15 cellular contexts compared by ENCODE assay signal in the genomic region with DNA sequence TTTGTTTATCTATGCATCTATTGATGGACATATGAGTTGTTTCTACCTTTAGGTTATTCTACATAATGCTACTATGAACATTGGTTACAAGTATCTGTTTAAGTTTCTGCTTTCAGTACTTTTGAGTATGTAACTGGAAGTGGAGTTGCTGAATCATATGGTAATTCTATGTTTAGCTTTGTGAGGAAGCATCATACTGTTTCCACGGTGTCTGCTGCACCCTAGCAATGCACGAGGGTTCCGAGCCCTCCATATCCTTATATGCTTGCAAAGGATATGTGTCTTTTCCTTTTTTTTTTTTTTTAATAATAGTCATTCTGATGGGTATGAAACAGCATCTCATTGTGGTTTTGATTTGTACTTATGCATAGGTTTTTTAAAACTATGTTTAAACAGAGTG.
DNase-seq lines count a peak whose midpoint lies in the region; ATAC-seq, FAIRE-seq and TF ChIP-seq lines count a peak whose summit lies in the region.
"Had no signal": no experiment of that assay in that cellular context is flagged by ENCODE, and none has a peak within 500 bp of the region (broad histone marks: within the 10 kb centered on the region; RNA-seq: fewer than 3 reads in every experiment).

No MANE protein-coding gene starts in this region.

- H3K9ac ChIP-seq in IMR-90 (ENCODE audit: low read depth, low read length) = no peak overlapping the region
- no peak overlapping the region for H3K9ac ChIP-seq in endothelial cell of umbilical vein (replicated peaks; ENCODE audit: extremely low read depth, insufficient read depth, low read length)

- H3K9me3 Mint-ChIP-seq in activated CD4-positive, alpha-beta memory T cell treated with anti-CD3 and anti-CD28 coated beads for 36 hours = no peaks in the 10 kb centered on the region
- no peaks in the 10 kb centered on the region for H3K9me3 Mint-ChIP-seq in activated CD4-positive, alpha-beta memory T cell treated with anti-CD3 and anti-CD28 coated beads, Interleukin-2, amount 10 ng/mL, durations not matched to agents 7 days and 5 days
- no peaks in the 10 kb centered on the region for H3K9me3 Mint-ChIP-seq in activated naive CD8-positive, alpha-beta T cell treated with anti-CD3 and anti-CD28 coated beads, Interleukin-2, amount 50 U/mL, for 24 hours
- H3K9me3 Mint-ChIP-seq: immature natural killer cell, nephron progenitor cell had no signal

- intact Hi-C loops in activated CD4-positive, alpha-beta memory T cell treated with anti-CD3 and anti-CD28 coated beads for 36 hours (cut with micrococcal nuclease) = loop anchor here (1.0 to 5.0 kb wide), 4 partner anchors 81 to 274 kb away; a partner anchor contains a TSS
- intact Hi-C loops in IMR-90 (cut with micrococcal nuclease) (loop anchor here (5.0 kb wide), 1 partner anchor 81 kb away; a partner anchor contains a TSS), endothelial cell of umbilical vein (cut with micrococcal nuclease) (no loop called here)

- H4K5ac ChIP-seq in IMR-90 (ENCODE audit: low read depth, low read length) = no peak overlapping the region

- no peaks in the 10 kb centered on the region for H3K9me3 ChIP-seq in IMR-90 (ENCODE audit: control insufficient read depth, insufficient read depth, low read length)
- H3K9me3 ChIP-seq in endothelial cell of umbilical vein (replicated peaks; ENCODE audit: control insufficient read depth, insufficient read depth, low read length) = no peaks in the 10 kb centered on the region

- no peak overlapping the region for H2BK20ac ChIP-seq in IMR-90 (ENCODE audit: low read depth, low read length)

- no peak overlapping the region for H4K8ac ChIP-seq in IMR-90 (ENCODE audit: low read depth in 2 of 2, low read length in 2 of 2)

- no peak; the same call in 1 of the 2 replicates for TF ChIP-seq CTCF in IMR-90 (conservative IDR thresholded peaks at IDR 0.05; ENCODE audit: low read depth, low read length)
- no peak for TF ChIP-seq CTCF in endothelial cell of umbilical vein (IDR thresholded peaks at IDR 0.05; ENCODE audit: extremely low read depth in 1 of 2, insufficient read depth in 1 of 2, low read depth in 1 of 2, low read length in 2 of 2)

- H3K14ac ChIP-seq in IMR-90 (replicated peaks; ENCODE audit: low read depth, low read length) = no peak overlapping the region

- in situ Hi-C loops in IMR-90 (cut with MboI; ENCODE audit: low sequenced_read_pairs) = no loop called here

- H3K79me1 ChIP-seq in IMR-90 (ENCODE audit: low read depth in 1 of 2, low read length in 2 of 2) = peaks cover 26 to 44% of the 10 kb centered on the region in 2 experiments

- dilution Hi-C loops in IMR-90 (cut with HindIII; ENCODE audit: low sequenced_read_pairs, unreplicated experiment) (no loop called here), endothelial cell of umbilical vein (cut with MboI; ENCODE audit: extremely low pct_ligation_motif_present, low sequenced_read_pairs) (no loop called here)

- no peak overlapping the region for H2AK9ac ChIP-seq in IMR-90 (replicated peaks; ENCODE audit: low read depth, low read length, poor library complexity)

- no peaks in the 10 kb centered on the region for H3K36me3 Mint-ChIP-seq in activated CD4-positive, alpha-beta memory T cell treated with anti-CD3 and anti-CD28 coated beads for 36 hours
- no peaks in the 10 kb centered on the region for H3K36me3 Mint-ChIP-seq in activated CD4-positive, alpha-beta memory T cell treated with anti-CD3 and anti-CD28 coated beads, Interleukin-2, amount 10 ng/mL, durations not matched to agents 7 days and 5 days (ENCODE audit: low read depth)
- no peaks in the 10 kb centered on the region for H3K36me3 Mint-ChIP-seq in activated naive CD8-positive, alpha-beta T cell treated with anti-CD3 and anti-CD28 coated beads, Interleukin-2, amount 50 U/mL, for 24 hours (ENCODE audit: low read depth)
- H3K36me3 Mint-ChIP-seq: immature natural killer cell had no signal

- no peak overlapping the region for H3K18ac ChIP-seq in IMR-90 (ENCODE audit: low read depth, low read length)

- H2BK5ac ChIP-seq in IMR-90 (ENCODE audit: low read depth, low read length, poor library complexity, severe bottlenecking) = no peak overlapping the region

- H3K27ac ChIP-seq in IMR-90 (ENCODE audit: insufficient read depth, low read length) (no peak overlapping the region), endothelial cell of umbilical vein (ENCODE audit: insufficient read depth, low read depth, low read length) (no peak overlapping the region), temporal lobe (ENCODE audit: low read depth, low read length) (peak overlapping the region; percentile 82)

- 0 out of 2 replicates have a peak, but pooled peaks have one; percentile 37 for TF ChIP-seq RAD21 in IMR-90 (IDR thresholded peaks at IDR 0.05; ENCODE audit: low read length)

- no peak overlapping the region for H2BK15ac ChIP-seq in IMR-90 (ENCODE audit: low read depth, low read length)

- H2AFZ ChIP-seq in IMR-90 (replicated peaks; ENCODE audit: low read length, poor library complexity) (no peak overlapping the region), endothelial cell of umbilical vein (ENCODE audit: low read depth, low read length) (no peak overlapping the region)

- WGBS in IMR-90 (ENCODE audit: extremely low coverage in 2 of 2, insufficient read length in 1 of 2), 2 experiments = no CpG with 5 or more reads among the region's 3 CpGs

- H4K20me1 ChIP-seq in IMR-90 (ENCODE audit: insufficient read depth, low read length) (no peaks in the 10 kb centered on the region; the same call in 1 of the 2 replicates), endothelial cell of umbilical vein (replicated peaks; ENCODE audit: control insufficient read depth, extremely low read depth, insufficient read depth, low read length) (no peaks in the 10 kb centered on the region)

- TF ChIP-seq POLR2A in IMR-90 (IDR thresholded peaks at IDR 0.05; ENCODE audit: low read depth, low read length) = no peak
- no peak for TF ChIP-seq POLR2A in endothelial cell of umbilical vein (IDR thresholded peaks at IDR 0.05; ENCODE audit: low read depth, low read length)

- no peak overlapping the region for H4K91ac ChIP-seq in IMR-90 (ENCODE audit: insufficient read depth, low read depth, low read length)

- BruUV-seq in IMR-90 (replicated peaks; lab: Mats Ljungman, UMichigan) (no TSS peak), endothelial cell of umbilical vein (replicated peaks; lab: Mats Ljungman, UMichigan) (no TSS peak)

- H3K4me1 ChIP-seq in IMR-90 (ENCODE audit: control insufficient read depth, insufficient read depth, low read length) = peaks cover 15% of the 10 kb centered on the region
- H3K4me1 ChIP-seq in endothelial cell of umbilical vein (ENCODE audit: control insufficient read depth, extremely low read depth, insufficient read depth, low read length) = peaks cover 35% of the 10 kb centered on the region

- H3K4me2 ChIP-seq in IMR-90 (ENCODE audit: low read depth, low read length) = no peak overlapping the region; the same call in 1 of the 2 replicates
- H3K4me2 ChIP-seq in endothelial cell of umbilical vein (ENCODE audit: insufficient read depth, low read length) = no peak overlapping the region
- H3K4me2 ChIP-seq: smooth muscle cell had no signal

- H2BK120ac ChIP-seq in IMR-90 (ENCODE audit: low read depth, low read length) = no peak overlapping the region

- H3K23ac ChIP-seq in IMR-90 (ENCODE audit: low read depth, low read length) = no peak overlapping the region

- ATAC-seq in IMR-90 (ENCODE audit: low read depth) (peak; percentile 12; the same call in 1 of the 2 replicates), GM21786 (IDR thresholded peaks at IDR 0.05; ENCODE audit: unreplicated experiment) (no peak)
- no peak for ATAC-seq in activated naive CD8-positive, alpha-beta T cell treated with anti-CD3 and anti-CD28 coated beads, Interleukin-2, amount 50 U/mL, for 24 hours
- ATAC-seq: T-helper 17 cell had no signal

- peak; percentile 22 for DNase-seq in activated CD4-positive, alpha-beta memory T cell treated with anti-CD3 and anti-CD28 coated beads for 36 hours
- no peak for DNase-seq in activated CD4-positive, alpha-beta memory T cell treated with anti-CD3 and anti-CD28 coated beads, Interleukin-2, amount 10 ng/mL, durations not matched to agents 7 days and 5 days
- DNase-seq in IMR-90 = peak; percentile 79
- DNase-seq in endothelial cell of umbilical vein (ENCODE audit: low read depth, low spot score) = peak; percentile 64
- no peak for DNase-seq in activated naive CD8-positive, alpha-beta T cell treated with anti-CD3 and anti-CD28 coated beads, Interleukin-2, amount 50 U/mL, for 24 hours
- DNase-seq in NCI-H446 (lab: John Stamatoyannopoulos, UW) = no peak
- DNase-seq: activated CD8-positive, alpha-beta memory T cell treated with anti-CD3 and anti-CD28 coated beads, Interleukin-2, amount 50 U/mL, for 4 hours; immature natural killer cell; NCI-H1417; nephron progenitor cell; T-helper 17 cell had no signal

- no peaks in the 10 kb centered on the region for H3K36me3 ChIP-seq in IMR-90 (ENCODE audit: control insufficient read depth, insufficient read depth, low read length)
- no peaks in the 10 kb centered on the region for H3K36me3 ChIP-seq in endothelial cell of umbilical vein (ENCODE audit: control insufficient read depth in 2 of 2, extremely low read depth in 1 of 2, insufficient read depth in 2 of 2, low read length in 2 of 2)

- POLR2A ChIA-PET in activated CD4-positive, alpha-beta memory T cell treated with anti-CD3 and anti-CD28 coated beads for 36 hours (lab: Charles Lee) = no interaction called here
- POLR2A ChIA-PET in activated CD4-positive, alpha-beta memory T cell treated with anti-CD3 and anti-CD28 coated beads, Interleukin-2, amount 10 ng/mL, durations not matched to agents 7 days and 5 days (lab: Charles Lee) = no interaction called here
- POLR2A ChIA-PET in IMR-90 (lab: Charles Lee; ENCODE audit: unreplicated experiment) (no interaction called here), endothelial cell of umbilical vein (lab: Charles Lee) (no interaction called here)

- H3K27ac Mint-ChIP-seq in activated CD4-positive, alpha-beta memory T cell treated with anti-CD3 and anti-CD28 coated beads for 36 hours = no peak overlapping the region
- no peak overlapping the region for H3K27ac Mint-ChIP-seq in activated CD4-positive, alpha-beta memory T cell treated with anti-CD3 and anti-CD28 coated beads, Interleukin-2, amount 10 ng/mL, durations not matched to agents 7 days and 5 days
- H3K27ac Mint-ChIP-seq in activated naive CD8-positive, alpha-beta T cell treated with anti-CD3 and anti-CD28 coated beads, Interleukin-2, amount 50 U/mL, for 24 hours = no peak overlapping the region
- H3K27ac Mint-ChIP-seq: immature natural killer cell, nephron progenitor cell, T-helper 17 cell had no signal

- H3K4ac ChIP-seq in IMR-90 (ENCODE audit: low read depth, low read length) = no peak overlapping the region

- FAIRE-seq in endothelial cell of umbilical vein (lab: Jason Lieb, UNC) = no peak
- FAIRE-seq: G401.6 had no signal

- H3K4me3 Mint-ChIP-seq in activated CD4-positive, alpha-beta memory T cell treated with anti-CD3 and anti-CD28 coated beads for 36 hours = no peak overlapping the region
- no peak overlapping the region for H3K4me3 Mint-ChIP-seq in activated CD4-positive, alpha-beta memory T cell treated with anti-CD3 and anti-CD28 coated beads, Interleukin-2, amount 10 ng/mL, durations not matched to agents 7 days and 5 days
- H3K4me3 Mint-ChIP-seq in activated naive CD8-positive, alpha-beta T cell treated with anti-CD3 and anti-CD28 coated beads, Interleukin-2, amount 50 U/mL, for 24 hours = no peak overlapping the region
- H3K4me3 Mint-ChIP-seq: immature natural killer cell, nephron progenitor cell, T-helper 17 cell had no signal

- no peak overlapping the region for H3K56ac ChIP-seq in IMR-90 (ENCODE audit: extremely low read depth, insufficient read depth, low read length)

- H3K27me3 Mint-ChIP-seq in activated CD4-positive, alpha-beta memory T cell treated with anti-CD3 and anti-CD28 coated beads for 36 hours = peaks cover 33% of the 10 kb centered on the region
- H3K27me3 Mint-ChIP-seq in activated CD4-positive, alpha-beta memory T cell treated with anti-CD3 and anti-CD28 coated beads, Interleukin-2, amount 10 ng/mL, durations not matched to agents 7 days and 5 days = peaks cover 17% of the 10 kb centered on the region
- H3K27me3 Mint-ChIP-seq in activated naive CD8-positive, alpha-beta T cell treated with anti-CD3 and anti-CD28 coated beads, Interleukin-2, amount 50 U/mL, for 24 hours = peaks cover 21% of the 10 kb centered on the region

- no peak overlapping the region for H2AK5ac ChIP-seq in IMR-90 (ENCODE audit: low read depth, low read length)

- H3K79me2 ChIP-seq in endothelial cell of umbilical vein (ENCODE audit: control insufficient read depth, insufficient read depth, low read length) = peaks cover 23% of the 10 kb centered on the region

- peaks cover 33% of the 10 kb centered on the region for H3K4me1 Mint-ChIP-seq in activated CD4-positive, alpha-beta memory T cell treated with anti-CD3 and anti-CD28 coated beads for 36 hours (ENCODE audit: low read depth)
- H3K4me1 Mint-ChIP-seq in activated CD4-positive, alpha-beta memory T cell treated with anti-CD3 and anti-CD28 coated beads, Interleukin-2, amount 10 ng/mL, durations not matched to agents 7 days and 5 days = peaks cover 20% of the 10 kb centered on the region
- peaks cover 31% of the 10 kb centered on the region for H3K4me1 Mint-ChIP-seq in activated naive CD8-positive, alpha-beta T cell treated with anti-CD3 and anti-CD28 coated beads, Interleukin-2, amount 50 U/mL, for 24 hours
- H3K4me1 Mint-ChIP-seq: immature natural killer cell, T-helper 17 cell had no signal

- H3K9me1 ChIP-seq in IMR-90 (ENCODE audit: insufficient read depth, low read length) (peaks cover 13% of the 10 kb centered on the region), endothelial cell of umbilical vein (replicated peaks; ENCODE audit: control insufficient read depth, extremely low read depth, insufficient read depth, low read length) (no peaks in the 10 kb centered on the region)

- CTCF ChIA-PET in activated CD4-positive, alpha-beta memory T cell treated with anti-CD3 and anti-CD28 coated beads for 36 hours (lab: Charles Lee) = no interaction called here
- CTCF ChIA-PET in activated CD4-positive, alpha-beta memory T cell treated with anti-CD3 and anti-CD28 coated beads, Interleukin-2, amount 10 ng/mL, durations not matched to agents 7 days and 5 days (lab: Charles Lee) = no interaction called here
- CTCF ChIA-PET in IMR-90 (lab: Yijun Ruan, JAX) (no interaction called here), endothelial cell of umbilical vein (lab: Charles Lee) (interaction anchor here (1.0 to 1.4 kb wide), 2 partner anchors 9 to 217 kb away, joined by 3 read pairs; no protein-coding TSS in a partner anchor)

- H3K4me3 ChIP-seq in IMR-90 (ENCODE audit: insufficient read depth, low read depth, low read length) = no peak overlapping the region
- H3K4me3 ChIP-seq in endothelial cell of umbilical vein (replicated peaks in 1 of 3; ENCODE audit: insufficient read depth in 1 of 3, low read depth in 1 of 3, low read length in 3 of 3) = no peak overlapping the region
- H3K4me3 ChIP-seq: smooth muscle cell had no signal

- no peaks in the 10 kb centered on the region for H3K27me3 ChIP-seq in IMR-90 (ENCODE audit: control insufficient read depth, insufficient read depth, low read length)
- no peaks in the 10 kb centered on the region for H3K27me3 ChIP-seq in endothelial cell of umbilical vein (ENCODE audit: control insufficient read depth in 2 of 2, insufficient read depth in 2 of 2, low read length in 2 of 2)

Comparison
In these comparisons a context has a peak if more than half of its experiments do, and no peak if none do; other contexts are left out.
1. DNase-seq: peak in activated CD4-positive, alpha-beta memory T cell treated with anti-CD3 and anti-CD28 coated beads for 36 hours (single experiment), IMR-90 (single experiment) and endothelial cell of umbilical vein (single experiment); none in activated CD4-positive, alpha-beta memory T cell treated with anti-CD3 and anti-CD28 coated beads, Interleukin-2, amount 10 ng/mL, durations not matched to agents 7 days and 5 days (single experiment), activated naive CD8-positive, alpha-beta T cell treated with anti-CD3 and anti-CD28 coated beads, Interleukin-2, amount 50 U/mL, for 24 hours (single experiment) and NCI-H446 (0 of 2).